ENCODE assay signal across 8 cellular contexts in the genomic region with DNA sequence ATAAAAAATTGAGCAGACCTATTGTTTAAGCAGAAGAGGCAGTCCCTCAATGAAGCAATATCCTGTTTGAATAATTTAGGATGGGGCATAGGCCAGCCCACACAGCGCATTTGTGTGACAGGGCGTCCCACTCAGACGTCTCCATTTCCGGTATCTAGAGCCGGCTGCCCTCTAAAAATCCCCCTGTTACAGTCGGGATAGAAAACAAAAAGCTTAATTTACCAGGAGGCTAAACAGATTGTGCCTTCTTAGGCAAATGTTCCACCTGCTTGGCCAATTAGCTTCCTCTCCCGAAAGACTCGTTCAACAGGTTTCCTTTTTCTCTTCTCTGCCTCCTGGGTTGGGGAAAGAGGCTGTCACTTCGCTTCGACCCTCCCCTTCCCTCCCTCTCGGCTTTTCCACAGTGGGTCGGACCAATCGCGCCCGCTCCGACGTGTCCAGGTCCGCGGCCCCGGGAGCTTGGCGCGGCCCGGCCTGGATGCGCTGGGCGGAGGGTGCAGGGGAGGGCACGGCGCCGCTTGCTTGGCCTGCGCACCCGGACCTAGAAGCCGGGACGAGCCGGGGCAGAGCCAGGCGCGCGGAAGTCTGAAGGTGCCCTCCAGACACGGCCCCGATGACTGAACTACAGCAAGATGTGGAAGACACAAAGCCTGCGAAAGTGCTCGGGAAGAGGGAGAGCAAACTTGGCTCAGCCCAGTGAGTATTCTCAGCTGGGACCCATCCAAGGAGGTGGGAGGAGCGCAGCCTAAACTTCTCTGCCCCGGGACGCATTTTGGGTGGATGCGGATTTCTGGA. TPM values are rescaled to one million over a fixed set of nuclear protein-coding genes. Genes with fewer than 3 reads are reported as not detected.
DNase-seq lines count a peak whose midpoint lies in the region; ATAC-seq and TF ChIP-seq lines count a peak whose summit lies in the region.

A gene with protein sequence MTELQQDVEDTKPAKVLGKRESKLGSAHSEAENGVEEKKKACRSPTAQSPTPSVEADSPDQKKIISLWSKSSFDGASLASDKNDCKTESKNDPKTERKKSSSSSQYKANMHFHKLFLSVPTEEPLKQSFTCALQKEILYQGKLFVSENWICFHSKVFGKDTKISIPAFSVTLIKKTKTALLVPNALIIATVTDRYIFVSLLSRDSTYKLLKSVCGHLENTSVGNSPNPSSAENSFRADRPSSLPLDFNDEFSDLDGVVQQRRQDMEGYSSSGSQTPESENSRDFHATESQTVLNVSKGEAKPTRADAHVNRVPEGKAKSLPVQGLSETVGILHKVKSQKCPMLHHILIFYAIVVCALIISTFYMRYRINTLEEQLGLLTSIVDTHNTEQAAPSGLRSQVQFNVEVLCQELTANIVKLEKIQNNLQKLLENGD (plus strand): TSS at position 416 of the 795 bp plus-strand sequence. CDS start 198 bp downstream, at position 614.

- no peaks in the 10 kb centered on the region for H3K36me3 ChIP-seq in lower lobe of right lung

- intact Hi-C loops in lower lobe of right lung (cut with DNase I): no loop called here

- DNase-seq in NCI-H1417 (lab: John Stamatoyannopoulos, UW): peak in 2 of 3 experiments; percentile 76 to 85
- DNase-seq in NCI-H1417 treated with DMSO at 0.1 percent for 48 hours (lab: John Stamatoyannopoulos, UW): no peak
- peak; percentile 78 for DNase-seq in NCI-H510A treated with DMSO at 0.1 percent for 48 hours (lab: John Stamatoyannopoulos, UW)
- peak; percentile 15 to 36 for DNase-seq in activated CD8-positive, alpha-beta memory T cell treated with anti-CD3 and anti-CD28 coated beads for 1 hour (ENCODE audit: extremely low read depth in 1 of 2, low read depth in 1 of 2)
- DNase-seq in effector CD8-positive, alpha-beta T cell (lab: John Stamatoyannopoulos, UW): peak; percentile 52
- peak; percentile 89 for DNase-seq in lower lobe of right lung
- peak; percentile 13 to 40 (median 29) for DNase-seq in stimulated activated CD4-positive, alpha-beta T cell treated with anti-CD3 and anti-CD28 coated beads, TNF-alpha, amount 100 ng/mL, for 1 hour (ENCODE audit: low read depth in 3 of 3, low spot score in 1 of 3)

- H3K4me1 ChIP-seq in lower lobe of right lung: peaks cover 20% of the 10 kb centered on the region

- TF ChIP-seq CTCF in lower lobe of right lung (IDR thresholded peaks at IDR 0.05): no peak

- ATAC-seq in HG03060 (IDR thresholded peaks at IDR 0.05; ENCODE audit: low read depth, unreplicated experiment): peak; percentile 64
- ATAC-seq in lower lobe of right lung: peak; percentile 98 to 99

- peak within 1 kb of the TSS; percentile 72 for H3K4me3 ChIP-seq in lower lobe of right lung

- no peaks in the 10 kb centered on the region for H3K27me3 ChIP-seq in lower lobe of right lung (ENCODE audit: low read depth)

- H3K27ac ChIP-seq in lower lobe of right lung: peak within 1 kb of the TSS; percentile 91

- H3K9me3 ChIP-seq in lower lobe of right lung: no peaks in the 10 kb centered on the region

RNA-seq across cellular contexts. Expression of the gene that starts here (rescaled TPM):
- 13.7 TPM for total RNA-seq in lower lobe of right lung
